In genomic region chr21:32020551-32020950, GRCh38 we compare ENCODE assay signal across 16 cellular contexts.
"Had no signal": no experiment of that assay in that cellular context is flagged by ENCODE, and none has a peak within 500 bp of the region (broad histone marks: within the 10 kb centered on the region; RNA-seq: fewer than 3 reads in every experiment).

No MANE protein-coding gene starts in this region.

- H3K79me2 ChIP-seq: hepatocyte had no signal

- H3K4me2 ChIP-seq: hepatocyte had no signal

- DNase-seq: activated B cell treated with CpG ODN at 0.5 μM for 24 hours; activated CD4-positive, alpha-beta memory T cell treated with anti-CD3 and anti-CD28 coated beads for 36 hours; activated CD4-positive, alpha-beta T cell treated with anti-CD3 and anti-CD28 coated beads for 4 hours; activated CD8-positive, alpha-beta memory T cell treated with anti-CD3 and anti-CD28 coated beads, Interleukin-2, amount 10 ng/mL, durations not matched to agents 7 days and 5 days; activated naive CD4-positive, alpha-beta T cell treated with Interleukin-2 at 50 U/mL for 16 hours; activated naive CD8-positive, alpha-beta T cell treated with anti-CD3 and anti-CD28 coated beads, Interleukin-2, amount 10 ng/mL, durations not matched to agents 7 days and 5 days; activated T-cell treated with anti-CD3 and anti-CD28 coated beads, Interleukin-2, amount 50 U/mL, for 24 hours; body of pancreas; central memory CD4-positive, alpha-beta T cell; dorsolateral prefrontal cortex; foreskin keratinocyte; right cardiac atrium; stimulated activated naive B cell treated with anti-CD40 and anti-IgM and Interleukin-4, amounts not matched to agents 10 μg/mL and 1 μg/mL and 100 μg/mL, for 72 hours had no signal

- H2AFZ ChIP-seq: hepatocyte had no signal

- ATAC-seq: activated CD8-positive, alpha-beta memory T cell treated with anti-CD3 and anti-CD28 coated beads, Interleukin-2, amount 10 ng/mL, durations not matched to agents 7 days and 5 days; foreskin keratinocyte; stimulated activated naive B cell treated with anti-CD40 and anti-IgM and Interleukin-4, amounts not matched to agents 10 μg/mL and 1 μg/mL and 100 μg/mL, for 72 hours had no signal

- H3K9me3 ChIP-seq: body of pancreas, thoracic aorta had no signal

- H3K27me3 ChIP-seq: body of pancreas, dorsolateral prefrontal cortex, hepatocyte had no signal

- H3K4me1 ChIP-seq: foreskin keratinocyte had no signal

- H3K27ac ChIP-seq: dorsolateral prefrontal cortex, foreskin keratinocyte, hepatocyte, thoracic aorta had no signal

- H3K4me3 ChIP-seq: body of pancreas, dorsolateral prefrontal cortex, hepatocyte, lung, thoracic aorta had no signal

- H3K36me3 ChIP-seq: thoracic aorta had no signal
